ENCODE assay signal across 1 cellular context in genomic region chr10:68810830-68811229, GRCh38. TPM values are rescaled to one million over a fixed set of nuclear protein-coding genes. Genes with fewer than 3 reads are reported as not detected.
"Had no signal": no experiment of that assay in that cellular context is flagged by ENCODE, and none has a peak within 500 bp of the region (broad histone marks: within the 10 kb centered on the region; RNA-seq: fewer than 3 reads in every experiment).

No MANE protein-coding gene starts in this region.

RNA-seq across cellular contexts. Expression of gene STOX1, which starts 16.5 kb away (rescaled TPM):
- total RNA-seq: smooth muscle cell had no signal
- polyA plus RNA-seq: smooth muscle cell had no signal
